In the genomic region with DNA sequence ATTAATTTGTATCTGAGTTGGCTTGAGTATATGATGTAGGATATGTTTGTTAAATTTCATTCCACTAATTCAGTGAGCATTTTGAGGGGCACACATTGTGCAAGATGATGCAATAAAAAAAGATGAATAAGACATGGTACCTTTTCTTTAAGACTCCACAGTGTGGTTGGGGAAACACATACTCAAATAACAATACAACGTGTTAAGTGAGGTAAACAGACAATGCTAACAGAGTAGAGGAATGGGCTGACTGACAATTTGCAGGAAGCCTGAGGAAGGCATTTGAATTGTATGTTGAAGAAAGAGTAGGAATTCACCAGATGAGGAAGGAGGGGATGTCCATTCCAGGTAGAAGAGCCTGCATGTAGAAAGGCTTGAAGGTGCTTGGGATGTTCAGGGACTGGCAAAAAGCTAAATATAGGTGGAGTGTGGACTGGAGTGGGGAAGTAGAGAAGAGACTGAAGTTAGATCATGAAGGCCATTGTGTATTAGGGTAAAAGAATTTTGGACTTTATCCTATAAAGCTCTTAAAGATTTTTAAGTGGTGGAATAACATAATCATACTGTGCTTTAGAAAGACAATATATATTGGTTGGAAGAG, we compare ENCODE assay signal across 2 cellular contexts.
TF ChIP-seq lines count a peak whose summit lies in the region.

No MANE protein-coding gene starts in this region.

TF ChIP-seq in HepG2, 621 proteins besides CTCF, POLR2A, EP300 and RAD21:
- TF ChIP-seq, protein P1, sequence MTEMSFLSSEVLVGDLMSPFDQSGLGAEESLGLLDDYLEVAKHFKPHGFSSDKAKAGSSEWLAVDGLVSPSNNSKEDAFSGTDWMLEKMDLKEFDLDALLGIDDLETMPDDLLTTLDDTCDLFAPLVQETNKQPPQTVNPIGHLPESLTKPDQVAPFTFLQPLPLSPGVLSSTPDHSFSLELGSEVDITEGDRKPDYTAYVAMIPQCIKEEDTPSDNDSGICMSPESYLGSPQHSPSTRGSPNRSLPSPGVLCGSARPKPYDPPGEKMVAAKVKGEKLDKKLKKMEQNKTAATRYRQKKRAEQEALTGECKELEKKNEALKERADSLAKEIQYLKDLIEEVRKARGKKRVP (CRISPR knock-in tag; IDR thresholded peaks at IDR 0.05): peak in 1 of 2 experiments; percentile 41; a peak in 1 of 4 replicates
- TF ChIP-seq, protein P2, sequence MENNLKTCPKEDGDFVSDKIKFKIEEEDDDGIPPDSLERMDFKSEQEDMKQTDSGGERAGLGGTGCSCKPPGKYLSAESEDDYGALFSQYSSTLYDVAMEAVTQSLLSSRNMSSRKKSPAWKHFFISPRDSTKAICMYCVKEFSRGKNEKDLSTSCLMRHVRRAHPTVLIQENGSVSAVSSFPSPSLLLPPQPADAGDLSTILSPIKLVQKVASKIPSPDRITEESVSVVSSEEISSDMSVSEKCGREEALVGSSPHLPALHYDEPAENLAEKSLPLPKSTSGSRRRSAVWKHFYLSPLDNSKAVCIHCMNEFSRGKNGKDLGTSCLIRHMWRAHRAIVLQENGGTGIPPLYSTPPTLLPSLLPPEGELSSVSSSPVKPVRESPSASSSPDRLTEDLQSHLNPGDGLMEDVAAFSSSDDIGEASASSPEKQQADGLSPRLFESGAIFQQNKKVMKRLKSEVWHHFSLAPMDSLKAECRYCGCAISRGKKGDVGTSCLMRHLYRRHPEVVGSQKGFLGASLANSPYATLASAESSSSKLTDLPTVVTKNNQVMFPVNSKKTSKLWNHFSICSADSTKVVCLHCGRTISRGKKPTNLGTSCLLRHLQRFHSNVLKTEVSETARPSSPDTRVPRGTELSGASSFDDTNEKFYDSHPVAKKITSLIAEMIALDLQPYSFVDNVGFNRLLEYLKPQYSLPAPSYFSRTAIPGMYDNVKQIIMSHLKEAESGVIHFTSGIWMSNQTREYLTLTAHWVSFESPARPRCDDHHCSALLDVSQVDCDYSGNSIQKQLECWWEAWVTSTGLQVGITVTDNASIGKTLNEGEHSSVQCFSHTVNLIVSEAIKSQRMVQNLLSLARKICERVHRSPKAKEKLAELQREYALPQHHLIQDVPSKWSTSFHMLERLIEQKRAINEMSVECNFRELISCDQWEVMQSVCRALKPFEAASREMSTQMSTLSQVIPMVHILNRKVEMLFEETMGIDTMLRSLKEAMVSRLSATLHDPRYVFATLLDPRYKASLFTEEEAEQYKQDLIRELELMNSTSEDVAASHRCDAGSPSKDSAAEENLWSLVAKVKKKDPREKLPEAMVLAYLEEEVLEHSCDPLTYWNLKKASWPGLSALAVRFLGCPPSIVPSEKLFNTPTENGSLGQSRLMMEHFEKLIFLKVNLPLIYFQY (CRISPR knock-in tag; IDR thresholded peaks at IDR 0.05; ENCODE audit: borderline replicate concordance): no peak
- TF ChIP-seq ZBTB20 (CRISPR knock-in tag; IDR thresholded peaks at IDR 0.05; ENCODE audit: borderline replicate concordance, low read depth) (no peak), CEBPB (IDR thresholded peaks at IDR 0.05; ENCODE audit: borderline replicate concordance, low read depth, low read length) (peak; percentile 38; the same call in 1 of the 2 replicates), PTBP1 (IDR thresholded peaks at IDR 0.05; ENCODE audit: low read depth, low read length, poor library complexity, severe bottlenecking) (no peak)

TF ChIP-seq in GM12878, 131 proteins besides CTCF, POLR2A, EP300 and RAD21:
- TF ChIP-seq NR2C2 (IDR thresholded peaks at IDR 0.05; ENCODE audit: borderline replicate concordance, control insufficient read depth, insufficient read length, low read depth) (no peak), FOS (IDR thresholded peaks at IDR 0.05; ENCODE audit: borderline replicate concordance, extremely low read depth, insufficient read length) (no peak), NBN (IDR thresholded peaks at IDR 0.05) (no peak), NR2F1 (conservative IDR thresholded peaks at IDR 0.05) (no peak), ZNF207 (IDR thresholded peaks at IDR 0.05; ENCODE audit: borderline replicate concordance) (no peak), PML (IDR thresholded peaks at IDR 0.05; ENCODE audit: low read length) (no peak), IKZF1 (conservative IDR thresholded peaks at IDR 0.05) (no peak), POLR2AphosphoS2 (IDR thresholded peaks at IDR 0.05; ENCODE audit: low read depth, low read length) (no peak), BACH1 (IDR thresholded peaks at IDR 0.05; ENCODE audit: borderline replicate concordance) (no peak), ATF7 (IDR thresholded peaks at IDR 0.05; ENCODE audit: low read depth) (no peak), TARDBP (IDR thresholded peaks at IDR 0.05; ENCODE audit: borderline replicate concordance) (no peak), CREB1 (IDR thresholded peaks at IDR 0.05; ENCODE audit: low read depth) (no peak)
- TF ChIP-seq, protein P3, sequence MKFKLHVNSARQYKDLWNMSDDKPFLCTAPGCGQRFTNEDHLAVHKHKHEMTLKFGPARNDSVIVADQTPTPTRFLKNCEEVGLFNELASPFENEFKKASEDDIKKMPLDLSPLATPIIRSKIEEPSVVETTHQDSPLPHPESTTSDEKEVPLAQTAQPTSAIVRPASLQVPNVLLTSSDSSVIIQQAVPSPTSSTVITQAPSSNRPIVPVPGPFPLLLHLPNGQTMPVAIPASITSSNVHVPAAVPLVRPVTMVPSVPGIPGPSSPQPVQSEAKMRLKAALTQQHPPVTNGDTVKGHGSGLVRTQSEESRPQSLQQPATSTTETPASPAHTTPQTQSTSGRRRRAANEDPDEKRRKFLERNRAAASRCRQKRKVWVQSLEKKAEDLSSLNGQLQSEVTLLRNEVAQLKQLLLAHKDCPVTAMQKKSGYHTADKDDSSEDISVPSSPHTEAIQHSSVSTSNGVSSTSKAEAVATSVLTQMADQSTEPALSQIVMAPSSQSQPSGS (IDR thresholded peaks at IDR 0.05; ENCODE audit: low read length): no peak
TF ChIP-seq in GM12878: peak in this region for 0.
